In genomic region chr5:147979761-147980160, GRCh38 we compare ENCODE assay signal across 24 cellular contexts.
DNase-seq lines count a peak whose midpoint lies in the region; ATAC-seq, FAIRE-seq and TF ChIP-seq lines count a peak whose summit lies in the region.
"Had no signal": no experiment of that assay in that cellular context is flagged by ENCODE, and none has a peak within 500 bp of the region (broad histone marks: within the 10 kb centered on the region; RNA-seq: fewer than 3 reads in every experiment).

No MANE protein-coding gene starts in this region.

- no peaks in the 10 kb centered on the region for H3K36me3 Mint-ChIP-seq in MCF 10A (ENCODE audit: insufficient read depth, unreplicated experiment)
- H3K36me3 Mint-ChIP-seq: CD4-positive, CD25-positive, alpha-beta regulatory T cell; CD8-positive, alpha-beta T cell had no signal

- dilution Hi-C loops in mammary epithelial cell (cut with HindIII; ENCODE audit: low sequenced_read_pairs): no loop called here
- dilution Hi-C loops in keratinocyte (cut with MboI; ENCODE audit: extremely low pct_ligation_motif_present, low sequenced_read_pairs): no loop called here

- no peaks in the 10 kb centered on the region for H3K27me3 Mint-ChIP-seq in MCF 10A (ENCODE audit: insufficient read depth, unreplicated experiment)
- H3K27me3 Mint-ChIP-seq: B cell; CD4-positive, CD25-positive, alpha-beta regulatory T cell had no signal

- H3K27me3 ChIP-seq in mammary epithelial cell (ENCODE audit: insufficient read depth, low read length): no peaks in the 10 kb centered on the region
- H3K27me3 ChIP-seq in keratinocyte (ENCODE audit: control insufficient read depth, extremely low read depth, insufficient read depth, low read length): no peaks in the 10 kb centered on the region
- no peaks in the 10 kb centered on the region; the same call in 1 of the 2 replicates for H3K27me3 ChIP-seq in MG63
- H3K27me3 ChIP-seq: BLaER1 had no signal

- intact Hi-C loops in mammary epithelial cell (cut with micrococcal nuclease): no loop called here
- intact Hi-C loops in MCF 10A (cut with micrococcal nuclease): no loop called here

- TF ChIP-seq CTCF in mammary epithelial cell (conservative IDR thresholded peaks at IDR 0.05 in 1 of 2, IDR thresholded peaks at IDR 0.05 in 1 of 2; ENCODE audit: extremely low read depth in 1 of 2, insufficient read depth in 1 of 2, low read depth in 1 of 2, low read length in 2 of 2) (no peak), MCF 10A (IDR thresholded peaks at IDR 0.05; ENCODE audit: unreplicated experiment) (no peak), keratinocyte (optimal IDR thresholded peaks at IDR 0.05 in 1 of 3, IDR thresholded peaks at IDR 0.05 in 1 of 3, conservative IDR thresholded peaks at IDR 0.05 in 1 of 3; ENCODE audit: extremely low read depth in 1 of 3, insufficient read depth in 2 of 3, low read length in 3 of 3) (no peak), D721Med (IDR thresholded peaks at IDR 0.05; ENCODE audit: insufficient read depth, missing control alignments) (no peak)

- FAIRE-seq in keratinocyte (lab: Jason Lieb, UNC): no peak
- FAIRE-seq in D721Med (lab: Jason Lieb, UNC): no peak
- FAIRE-seq: GM12891, GM18507, H1 had no signal

- H3K9me1 ChIP-seq in keratinocyte (ENCODE audit: control insufficient read depth, extremely low read depth, insufficient read depth, low read length): no peaks in the 10 kb centered on the region

- H3K4me3 ChIP-seq in mammary epithelial cell (replicated peaks in 1 of 3; ENCODE audit: insufficient read depth in 1 of 3, low read depth in 2 of 3, low read length in 3 of 3): no peak overlapping the region
- no peak overlapping the region for H3K4me3 ChIP-seq in keratinocyte (ENCODE audit: control insufficient read depth in 2 of 3, extremely low read depth in 1 of 3, insufficient read depth in 2 of 3, low read depth in 1 of 3, low read length in 3 of 3)
- H3K4me3 ChIP-seq in MG63: no peak overlapping the region
- H3K4me3 ChIP-seq: BLaER1, GM23248 had no signal

- POLR2A ChIA-PET in MCF 10A (lab: Yijun Ruan, JAX): no interaction called here

- in situ Hi-C loops in mammary epithelial cell (cut with MboI; ENCODE audit: low sequenced_read_pairs in 2 of 2): no loop called here

- ATAC-seq in GM19463 (IDR thresholded peaks at IDR 0.05; ENCODE audit: unreplicated experiment): no peak
- ATAC-seq in GM19455 (IDR thresholded peaks at IDR 0.05; ENCODE audit: unreplicated experiment): no peak
- ATAC-seq: CD8-positive, alpha-beta T cell; HCT116 had no signal

- H3K4me3 Mint-ChIP-seq in MCF 10A (ENCODE audit: unreplicated experiment): no peak overlapping the region
- H3K4me3 Mint-ChIP-seq: B cell; CD4-positive, CD25-positive, alpha-beta regulatory T cell; CD8-positive, alpha-beta T cell had no signal

- BruUV-seq in mammary epithelial cell (replicated peaks; lab: Mats Ljungman, UMichigan) (no TSS peak), MCF 10A (replicated peaks; lab: Mats Ljungman, UMichigan) (no TSS peak)

- no peak overlapping the region for H3K27ac Mint-ChIP-seq in MCF 10A (ENCODE audit: low read depth, unreplicated experiment)
- H3K27ac Mint-ChIP-seq: B cell; CD4-positive, CD25-positive, alpha-beta regulatory T cell; CD8-positive, alpha-beta T cell had no signal

- no peaks in the 10 kb centered on the region for H3K79me2 ChIP-seq in mammary epithelial cell (ENCODE audit: insufficient read depth, low read length)
- H3K79me2 ChIP-seq in keratinocyte (ENCODE audit: control insufficient read depth, insufficient read depth, low read length): no peaks in the 10 kb centered on the region

- peaks cover 6% of the 10 kb centered on the region for H3K9me3 Mint-ChIP-seq in MCF 10A (ENCODE audit: unreplicated experiment)

- no peaks in the 10 kb centered on the region for H3K9me3 ChIP-seq in mammary epithelial cell (replicated peaks; ENCODE audit: insufficient read depth, low read length)
- no peaks in the 10 kb centered on the region for H3K9me3 ChIP-seq in keratinocyte (ENCODE audit: control insufficient read depth, low read depth, low read length)
- H3K9me3 ChIP-seq in MG63: no peaks in the 10 kb centered on the region
- H3K9me3 ChIP-seq: BLaER1, Caco-2 had no signal

- DNase-seq in mammary epithelial cell (peak; percentile 29), MCF 10A (ENCODE audit: unreplicated experiment) (no peak), epithelial cell of prostate (ENCODE audit: low read depth, low spot score) (no peak), keratinocyte (ENCODE audit: low read depth, low spot score) (no peak), D721Med (ENCODE audit: insufficient read length, low spot score) (no peak), MG63 (no peak)
- DNase-seq: Caco-2; CD4-positive, CD25-positive, alpha-beta regulatory T cell; CD8-positive, alpha-beta T cell; DMS 273 treated with DMSO at 0.1 percent for 48 hours; DMS79 treated with DMSO at 0.1 percent for 48 hours; GF-D8; GM23248; H7 had no signal

- no peak overlapping the region for H2AFZ ChIP-seq in mammary epithelial cell (ENCODE audit: low read depth, low read length)
- H2AFZ ChIP-seq in keratinocyte (ENCODE audit: control insufficient read depth, low read length): peak overlapping the region; percentile 35
- H2AFZ ChIP-seq: GM23248 had no signal

- no peaks in the 10 kb centered on the region for H3K4me1 Mint-ChIP-seq in MCF 10A (ENCODE audit: insufficient read depth, unreplicated experiment)
- H3K4me1 Mint-ChIP-seq: B cell; CD4-positive, CD25-positive, alpha-beta regulatory T cell had no signal

- H3K4me2 ChIP-seq in mammary epithelial cell (ENCODE audit: insufficient read depth, low read depth, low read length) (peak overlapping the region; percentile 43), keratinocyte (ENCODE audit: control insufficient read depth, extremely low read depth, insufficient read depth, low read depth, low read length) (peak overlapping the region; percentile 30)
- H3K4me2 ChIP-seq: BLaER1 had no signal

- WGBS in mammary epithelial cell (ENCODE audit: low coverage, missing lambda C conversion rate): 100% methylated on average over 1 of the region's 1 CpG

- H3K36me3 ChIP-seq in mammary epithelial cell (ENCODE audit: insufficient read depth, low read length): no peaks in the 10 kb centered on the region
- H3K36me3 ChIP-seq in keratinocyte (ENCODE audit: control insufficient read depth in 2 of 2, extremely low read depth in 1 of 2, insufficient read depth in 2 of 2, low read length in 2 of 2): no peaks in the 10 kb centered on the region
- H3K36me3 ChIP-seq in MG63: no peaks in the 10 kb centered on the region
- H3K36me3 ChIP-seq: BLaER1 had no signal

- H4K20me1 ChIP-seq in mammary epithelial cell (ENCODE audit: insufficient read depth, low read length) (no peaks in the 10 kb centered on the region), keratinocyte (ENCODE audit: control insufficient read depth, extremely low read depth, insufficient read depth, low read length) (no peaks in the 10 kb centered on the region)
- H4K20me1 ChIP-seq: BLaER1 had no signal

- H3K4me1 ChIP-seq in mammary epithelial cell (ENCODE audit: insufficient read depth, low read length) (peaks cover 7% of the 10 kb centered on the region), keratinocyte (ENCODE audit: control insufficient read depth, extremely low read depth, insufficient read depth, low read length) (peaks cover 4% of the 10 kb centered on the region)
- H3K4me1 ChIP-seq: BLaER1, Caco-2 had no signal

- H3K27ac ChIP-seq in mammary epithelial cell (ENCODE audit: insufficient read depth, low read depth, low read length) (no peak overlapping the region), epithelial cell of prostate (peak overlapping the region; percentile 35), keratinocyte (ENCODE audit: control insufficient read depth, insufficient read depth, low read length) (no peak overlapping the region)
- H3K27ac ChIP-seq: 22Rv1, BLaER1, C4-2B, GM23248 had no signal

- CTCF ChIA-PET in mammary epithelial cell (lab: Charles Lee; ENCODE audit: low non-redundant PET): no interaction called here
- CTCF ChIA-PET in MCF 10A (lab: Yijun Ruan, JAX): no interaction called here

- H3K9ac ChIP-seq in mammary epithelial cell (ENCODE audit: insufficient read depth, low read length): no peak overlapping the region
- no peak overlapping the region for H3K9ac ChIP-seq in keratinocyte (ENCODE audit: control insufficient read depth, extremely low read depth, insufficient read depth, low read length)
- H3K9ac ChIP-seq: BLaER1, GM23248 had no signal
